Comparison of ENCODE assay signal across 8 cellular contexts in genomic region chr19:43754312-43754561, GRCh38. TPM values are rescaled to one million over a fixed set of nuclear protein-coding genes. Genes with fewer than 3 reads are reported as not detected.
DNase-seq lines count a peak whose midpoint lies in the region; ATAC-seq and TF ChIP-seq lines count a peak whose summit lies in the region.

No MANE protein-coding gene starts in this region.

- peaks cover 48% of the 10 kb centered on the region for H3K4me1 ChIP-seq in RWPE2 (ENCODE audit: insufficient read depth, poor library complexity, severe bottlenecking)
- peaks cover 0 to 2% of the 10 kb centered on the region in 2 donors for H3K4me1 ChIP-seq in esophagus (ENCODE audit: control insufficient read depth in 2 of 2, insufficient read depth in 2 of 2, low read length in 1 of 2)
- H3K4me1 ChIP-seq in trophoblast cell (ENCODE audit: control insufficient read depth in 1 of 2, insufficient read depth in 2 of 2, low read length in 2 of 2), result peaks cover 20 to 27% of the 10 kb centered on the region in 2 experiments

- TF ChIP-seq CTCF in GM12865 (IDR thresholded peaks at IDR 0.05; ENCODE audit: insufficient read depth, low read depth, low read length, missing control alignments) (no peak), RWPE2 (IDR thresholded peaks at IDR 0.05; ENCODE audit: poor library complexity, severe bottlenecking) (no peak)

- H3K4me3 ChIP-seq in GM12865 (ENCODE audit: low read depth, low read length) (peak overlapping the region; percentile 70), RWPE2 (ENCODE audit: severe bottlenecking) (peak overlapping the region; percentile 58), esophagus (ENCODE audit: low read depth in 1 of 2, low read length in 2 of 2) (peak overlapping the region; percentile 59 to 66), trophoblast cell (ENCODE audit: low read depth, low read length) (peak overlapping the region; percentile 74)

- H3K27me3 ChIP-seq in RWPE2 (ENCODE audit: insufficient read depth, poor library complexity, severe bottlenecking) (no peaks in the 10 kb centered on the region), esophagus (ENCODE audit: control insufficient read depth in 1 of 2, insufficient read depth in 2 of 2, low read length in 2 of 2) (no peaks in the 10 kb centered on the region), trophoblast cell (ENCODE audit: insufficient read depth, low read length) (no peaks in the 10 kb centered on the region)

- peak overlapping the region; percentile 68 for H3K14ac ChIP-seq in trophoblast cell (ENCODE audit: low read length)

- WGBS in esophagus, 2 donors, result 0% methylated on average over 19 of the region's 19 CpGs
- no CpG with 5 or more reads among the region's 19 CpGs for WGBS in trophoblast cell (ENCODE audit: extremely low coverage, insufficient coverage, insufficient read length)

- DNase-seq in GM12865 (ENCODE audit: low read depth) (no peak), RWPE2 (ENCODE audit: low spot score) (no peak), trophoblast cell (no peak), OCI-M1 (lab: John Stamatoyannopoulos, UW) (no peak), 8988T (no peak), NCI-H1105 treated with DMSO at 0.1 percent for 48 hours (lab: John Stamatoyannopoulos, UW) (no peak), amniotic stem cell (lab: John Stamatoyannopoulos, UW) (no peak)

- ATAC-seq in RWPE2 (ENCODE audit: low read depth), result peak; percentile 2; the same call in 2 of the 3 replicates

- no peak overlapping the region for H3K23ac ChIP-seq in trophoblast cell (ENCODE audit: low read length)

- H3K4me2 ChIP-seq in trophoblast cell (ENCODE audit: low read length), result peak overlapping the region; percentile 81

- H4K12ac ChIP-seq in trophoblast cell (ENCODE audit: low read depth, low read length), result peak overlapping the region; percentile 22

- H3K9ac ChIP-seq in trophoblast cell (ENCODE audit: low read length), result peak overlapping the region; percentile 91

- H3K18ac ChIP-seq in trophoblast cell (ENCODE audit: low read length), result peak overlapping the region; percentile 38

- H4K8ac ChIP-seq in trophoblast cell (ENCODE audit: low read depth, low read length), result peak overlapping the region; percentile 86

- H2BK12ac ChIP-seq in trophoblast cell (ENCODE audit: low read length), result no peak overlapping the region

- peak overlapping the region; percentile 85 for H2BK120ac ChIP-seq in trophoblast cell (ENCODE audit: insufficient read depth, low read length, poor library complexity)

- H3K79me1 ChIP-seq in trophoblast cell (ENCODE audit: low read length), result peaks cover 35% of the 10 kb centered on the region

- peaks cover 10% of the 10 kb centered on the region for H3K79me2 ChIP-seq in trophoblast cell (ENCODE audit: control insufficient read depth, insufficient read depth, low read length, poor library complexity)

- H2AK5ac ChIP-seq in trophoblast cell (ENCODE audit: low read length), result peak overlapping the region; percentile 32

- peak overlapping the region; percentile 79 for H4K91ac ChIP-seq in trophoblast cell (ENCODE audit: low read depth, low read length)

- H3K27ac ChIP-seq in RWPE2 (ENCODE audit: poor library complexity, severe bottlenecking), result peak overlapping the region; percentile 97
- H3K27ac ChIP-seq in esophagus (ENCODE audit: low read depth in 2 of 2, low read length in 1 of 2), result peak overlapping the region; percentile 97 to 100
- peak overlapping the region; percentile 99 for H3K27ac ChIP-seq in trophoblast cell (ENCODE audit: low read depth, low read length)

- peak overlapping the region; percentile 72 for H3K4ac ChIP-seq in trophoblast cell (ENCODE audit: low read depth, low read length)

- H2AFZ ChIP-seq in trophoblast cell (ENCODE audit: insufficient read depth, low read length, poor library complexity), result no peak overlapping the region

- H2BK5ac ChIP-seq in trophoblast cell (ENCODE audit: low read depth, low read length, poor library complexity), result peak overlapping the region; percentile 89

- no peaks in the 10 kb centered on the region for H3K9me3 ChIP-seq in RWPE2 (ENCODE audit: severe bottlenecking)
- no peaks in the 10 kb centered on the region for H3K9me3 ChIP-seq in esophagus (ENCODE audit: control insufficient read depth in 2 of 2, insufficient read depth in 1 of 2, low read depth in 1 of 2, low read length in 1 of 2)
- no peaks in the 10 kb centered on the region for H3K9me3 ChIP-seq in trophoblast cell (ENCODE audit: insufficient read depth, low read depth, low read length)

- peaks cover 41% of the 10 kb centered on the region for H3K36me3 ChIP-seq in RWPE2 (ENCODE audit: low read depth)
- H3K36me3 ChIP-seq in esophagus (ENCODE audit: control insufficient read depth in 2 of 2, insufficient read depth in 2 of 2, low read length in 1 of 2), result peaks cover 0 to 3% of the 10 kb centered on the region in 2 donors
- H3K36me3 ChIP-seq in trophoblast cell (ENCODE audit: control insufficient read depth in 1 of 2, insufficient read depth in 2 of 2, low read length in 2 of 2), result peaks cover 7 to 16% of the 10 kb centered on the region in 2 experiments

RNA-seq across cellular contexts. Expression of gene SMG9, which starts 0.5 kb away (rescaled TPM):
- 10 to 100 TPM; 15.8 to 23.2 TPM for polyA plus RNA-seq in esophagus
- polyA plus RNA-seq in trophoblast cell (2013), result 29.5 and 29.9 TPM in 2 replicates

RNA-seq across cellular contexts. Expression of gene KCNN4, which starts 26.5 kb away (rescaled TPM):
- polyA plus RNA-seq in esophagus, result 1 to 10 TPM; 3.9 to 4.6 TPM
- 46.3 and 48.1 TPM in 2 replicates for polyA plus RNA-seq in trophoblast cell (2013)

RNA-seq across cellular contexts. Expression of gene IRGC, which starts 38.4 kb away (rescaled TPM):
- polyA plus RNA-seq in esophagus, result not detected
- not detected in 2 replicates for polyA plus RNA-seq in trophoblast cell (2013)

RNA-seq across cellular contexts. Expression of gene LYPD5, which starts 48.0 kb away (rescaled TPM):
- polyA plus RNA-seq in esophagus, result 10 to 100 TPM in 1 of 2 donors, 1 to 10 TPM in 1; 3.8 to 12.3 TPM
- polyA plus RNA-seq in trophoblast cell (2013), result 75.1 and 79.1 TPM in 2 replicates
